In genomic region chr2:57759822-57760300, GRCh38 we compare ENCODE assay signal across 9 cellular contexts.
DNase-seq lines count a peak whose midpoint lies in the region; ATAC-seq and TF ChIP-seq lines count a peak whose summit lies in the region.
"Had no signal": no experiment of that assay in that cellular context is flagged by ENCODE, and none has a peak within 500 bp of the region (broad histone marks: within the 10 kb centered on the region; RNA-seq: fewer than 3 reads in every experiment).

No MANE protein-coding gene starts in this region.

- H3K27me3 Mint-ChIP-seq in chondrocyte (ENCODE audit: low read depth), result peaks cover 2% of the 10 kb centered on the region

- H3K36me3 Mint-ChIP-seq in chondrocyte (ENCODE audit: low read depth), result peaks cover 2% of the 10 kb centered on the region

- ATAC-seq in GM19023 (IDR thresholded peaks at IDR 0.05; ENCODE audit: unreplicated experiment), result peak; percentile 96
- ATAC-seq in HG03175 (IDR thresholded peaks at IDR 0.05; ENCODE audit: unreplicated experiment), result peak; percentile 90

- H3K27ac Mint-ChIP-seq in chondrocyte (ENCODE audit: unreplicated experiment), result peak overlapping the region; percentile 61
- H3K27ac Mint-ChIP-seq: T-helper 1 cell treated with Interleukin-12 subunit alpha and Interleukin-12 subunit beta and Interleukin-4 antibody, amounts not matched to agents 30 μg/mL and 1 μg/mL, for 36 hours had no signal

- TF ChIP-seq CTCF in chondrocyte (IDR thresholded peaks at IDR 0.05), result peak; percentile 97

- peak; percentile 92 for DNase-seq in AG20443 (ENCODE audit: low spot score)
- peak; percentile 88 for DNase-seq in NCI-H2227 treated with DMSO at 0.1 percent for 48 hours (lab: John Stamatoyannopoulos, UW)
- peak; percentile 85 for DNase-seq in activated CD4-positive, CD25-positive, alpha-beta regulatory T cell treated with anti-CD3 and anti-CD28 coated beads, Interleukin-2, amount 50 U/mL, for 72 hours
- peak; percentile 94 for DNase-seq in chondrocyte (ENCODE audit: low spot score)
- peak; percentile 73 for DNase-seq in kidney tubule cell (ENCODE audit: low spot score)
- peak; percentile 70 to 73 for DNase-seq in stimulated activated CD4-positive, alpha-beta T cell treated with anti-CD3 and anti-CD28 coated beads, Interleukin-1b, Interleukin-23, amount 100 ng/mL, for 4 hours (ENCODE audit: low read depth in 2 of 2)

- peaks cover 13% of the 10 kb centered on the region for H3K4me1 Mint-ChIP-seq in chondrocyte (ENCODE audit: low read depth)

- H3K4me3 Mint-ChIP-seq in chondrocyte (ENCODE audit: unreplicated experiment), result peak overlapping the region; percentile 69
- H3K4me3 Mint-ChIP-seq: T-helper 1 cell treated with Interleukin-12 subunit alpha and Interleukin-12 subunit beta and Interleukin-4 antibody, amounts not matched to agents 30 μg/mL and 1 μg/mL, for 36 hours had no signal

- no peaks in the 10 kb centered on the region for H3K9me3 Mint-ChIP-seq in chondrocyte (ENCODE audit: low read depth)
- H3K9me3 Mint-ChIP-seq: T-helper 1 cell treated with Interleukin-12 subunit alpha and Interleukin-12 subunit beta and Interleukin-4 antibody, amounts not matched to agents 30 μg/mL and 1 μg/mL, for 36 hours had no signal

Comparison
In these comparisons a context has a peak if more than half of its experiments do, and no peak if none do; other contexts are left out.
1. Peak in every context shown above with its lines: DNase-seq and ATAC-seq.